ENCODE assay signal across 19 cellular contexts in the genomic region with DNA sequence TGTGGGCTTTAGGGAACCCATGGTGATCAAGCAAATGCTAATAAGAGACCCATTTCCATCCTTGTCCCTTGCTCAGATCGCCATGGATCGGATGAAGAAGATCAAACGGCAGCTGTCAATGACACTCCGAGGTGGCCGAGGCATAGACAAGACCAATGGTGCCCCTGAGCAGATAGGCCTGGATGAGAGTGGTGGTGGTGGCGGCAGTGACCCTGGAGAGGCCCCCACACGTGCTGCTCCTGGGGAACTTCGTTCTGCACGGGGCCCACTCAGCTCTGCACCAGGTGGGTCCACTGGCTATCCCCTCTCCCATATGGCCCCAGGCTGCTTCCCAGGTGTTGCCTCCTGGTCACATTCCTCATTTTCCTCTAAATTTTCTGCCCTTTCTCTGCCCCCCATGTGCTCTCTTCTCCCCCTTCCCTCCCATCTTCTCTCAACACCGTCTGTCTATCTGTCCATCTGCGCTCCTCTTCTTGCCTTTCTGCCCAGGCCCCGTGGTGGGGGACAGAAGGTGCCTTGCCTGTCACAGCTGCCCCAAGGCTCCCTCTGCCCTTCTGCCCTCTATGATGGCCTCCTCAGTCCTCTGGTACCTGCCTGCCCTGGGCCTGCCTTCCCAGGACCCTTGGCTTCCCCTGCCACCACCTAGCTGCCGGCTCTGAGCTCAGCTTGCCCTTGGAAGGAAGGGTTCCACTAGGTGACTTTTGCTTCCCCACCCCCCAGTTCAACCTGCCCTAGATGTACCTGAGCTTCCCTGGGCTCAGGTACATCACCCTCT.
"Had no signal": no experiment of that assay in that cellular context is flagged by ENCODE, and none has a peak within 500 bp of the region (broad histone marks: within the 10 kb centered on the region; RNA-seq: fewer than 3 reads in every experiment).

No MANE protein-coding gene starts in this region.

- FAIRE-seq: colon, keratinocyte, urothelium cell line had no signal

- ATAC-seq: left cardiac atrium; lower lobe of right lung; sciatic nerve; stimulated activated naive B cell treated with anti-CD40 and anti-IgM and Interleukin-4, amounts not matched to agents 10 μg/mL and 1 μg/mL and 100 μg/mL, for 72 hours had no signal

- H3K27me3 ChIP-seq: esophagus squamous epithelium had no signal

- H3K9me3 ChIP-seq: esophagus squamous epithelium, left ventricle myocardium inferior, lower lobe of right lung had no signal

- DNase-seq: dermis blood vessel endothelial cell; esophagus squamous epithelium; foreskin fibroblast; immature natural killer cell; left cardiac atrium; left ventricle myocardium inferior; lower lobe of right lung; naive B cell; stimulated activated CD4-positive, alpha-beta T cell treated with anti-CD3 and anti-CD28 coated beads, Interleukin-2, amount 100 ng/mL, for 24 hours; stimulated activated CD4-positive, alpha-beta T cell treated with anti-CD3 and anti-CD28 coated beads, Interleukin-4, amount 100 ng/mL, for 4 hours; stimulated activated naive B cell treated with anti-CD40 and anti-IgM and Interleukin-4, amounts not matched to agents 10 μg/mL and 1 μg/mL and 100 μg/mL, for 72 hours; trophoblast cell had no signal

- H3K4me3 ChIP-seq: esophagus squamous epithelium, left ventricle myocardium inferior, lower lobe of right lung had no signal

- H3K27me3 Mint-ChIP-seq: memory B cell; naive B cell; stimulated activated naive B cell treated with anti-CD40 and anti-IgM and Interleukin-4, amounts not matched to agents 10 μg/mL and 1 μg/mL and 100 μg/mL, for 72 hours had no signal

- H3K9me3 Mint-ChIP-seq: immature natural killer cell; memory B cell; naive B cell; nephron; stimulated activated naive B cell treated with anti-CD40 and anti-IgM and Interleukin-4, amounts not matched to agents 10 μg/mL and 1 μg/mL and 100 μg/mL, for 72 hours had no signal

- H3K9ac ChIP-seq: parathyroid adenoma had no signal

- H3K27ac Mint-ChIP-seq: memory B cell; naive B cell; nephron; stimulated activated naive B cell treated with anti-CD40 and anti-IgM and Interleukin-4, amounts not matched to agents 10 μg/mL and 1 μg/mL and 100 μg/mL, for 72 hours had no signal

- H3K4me3 Mint-ChIP-seq: immature natural killer cell; memory B cell; naive B cell; nephron; stimulated activated naive B cell treated with anti-CD40 and anti-IgM and Interleukin-4, amounts not matched to agents 10 μg/mL and 1 μg/mL and 100 μg/mL, for 72 hours had no signal

- H3K27ac ChIP-seq: esophagus squamous epithelium, left ventricle myocardium inferior, lower lobe of right lung, parathyroid adenoma had no signal
